Comparison of ENCODE assay signal across 3 cellular contexts in the genomic region with DNA sequence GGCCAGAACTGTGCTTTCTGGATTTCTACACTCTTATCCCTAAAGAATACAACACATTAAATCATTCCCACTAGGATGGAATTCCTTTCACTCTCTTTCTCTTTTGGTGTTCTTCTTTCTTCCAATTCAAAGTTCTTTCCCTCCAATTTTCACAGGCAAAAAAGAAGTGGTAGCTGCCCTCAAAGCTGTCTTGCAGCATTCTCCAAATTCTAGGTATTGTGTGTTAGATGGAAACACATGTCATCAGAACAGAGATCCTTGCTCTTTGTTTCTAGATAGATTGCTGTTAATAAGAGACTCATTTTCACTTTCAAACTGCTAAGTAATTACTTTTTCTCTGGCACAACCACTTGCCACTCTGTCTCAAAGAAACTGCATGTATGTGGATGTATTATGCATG.
TF ChIP-seq lines count a peak whose summit lies in the region.

No MANE protein-coding gene starts in this region.

TF ChIP-seq in A549, 52 proteins besides CTCF, POLR2A, EP300 and RAD21:
- no peak for TF ChIP-seq ZC3H11A (IDR thresholded peaks at IDR 0.05)
- TF ChIP-seq TP53 (CRISPR knock-in tag; IDR thresholded peaks at IDR 0.05): no peak
- no peak for TF ChIP-seq ZNF302 (CRISPR knock-in tag; IDR thresholded peaks at IDR 0.05)
- no peak for TF ChIP-seq RARB (CRISPR knock-in tag; IDR thresholded peaks at IDR 0.05)
- TF ChIP-seq MYC (IDR thresholded peaks at IDR 0.05; ENCODE audit: borderline replicate concordance, low read length): no peak
- no peak for TF ChIP-seq ZFP36 (IDR thresholded peaks at IDR 0.05; ENCODE audit: borderline replicate concordance, partially characterized antibody)
- no peak for TF ChIP-seq CHD2 (IDR thresholded peaks at IDR 0.05; ENCODE audit: low read length, partially characterized antibody)
- no peak for TF ChIP-seq FOSB (CRISPR knock-in tag; IDR thresholded peaks at IDR 0.05)

TF ChIP-seq in IMR-90, 13 proteins besides CTCF, POLR2A, EP300 and RAD21:
- TF ChIP-seq CHD1 (IDR thresholded peaks at IDR 0.05; ENCODE audit: low read depth, low read length): no peak
- no peak for TF ChIP-seq SMC3 (IDR thresholded peaks at IDR 0.05; ENCODE audit: low read depth, low read length)
- TF ChIP-seq MAZ (IDR thresholded peaks at IDR 0.05; ENCODE audit: borderline replicate concordance, low read depth, low read length): no peak

TF ChIP-seq in WTC11, 78 proteins besides CTCF, POLR2A, EP300 and RAD21:
- no peak for TF ChIP-seq NFATC4 (CRISPR knock-in tag; IDR thresholded peaks at IDR 0.05)
- TF ChIP-seq ZNF121 (CRISPR knock-in tag; IDR thresholded peaks at IDR 0.05): no peak
- no peak for TF ChIP-seq ATF6 (CRISPR knock-in tag; IDR thresholded peaks at IDR 0.05)
- TF ChIP-seq ZNF671 (CRISPR knock-in tag; IDR thresholded peaks at IDR 0.05): no peak
- no peak for TF ChIP-seq ZNF425 (CRISPR knock-in tag; conservative IDR thresholded peaks at IDR 0.05)
